ENCODE assay signal across 10 cellular contexts in the genomic region with DNA sequence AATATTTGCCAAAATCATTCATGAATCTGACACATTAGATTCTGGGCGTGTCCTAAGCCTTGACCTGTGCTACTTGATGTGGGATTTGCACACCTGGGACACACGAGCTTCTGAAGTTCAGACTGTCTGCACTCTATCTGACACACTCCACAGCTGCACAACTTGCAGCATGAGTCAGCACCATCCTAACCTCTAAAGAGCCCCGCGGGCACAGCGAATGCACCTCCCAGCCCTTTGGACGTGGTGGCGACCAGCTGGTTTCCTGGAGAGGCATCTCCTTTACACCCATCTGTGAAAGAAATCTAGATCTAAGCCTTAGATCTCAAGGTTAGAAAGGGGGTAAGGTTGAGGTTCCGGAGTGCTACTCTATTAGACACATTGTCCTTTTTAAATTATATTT.
A peak's percentile ranks its signal among the peaks of the same experiment; 100 is the strongest.
DNase-seq lines count a peak whose midpoint lies in the region; ATAC-seq and TF ChIP-seq lines count a peak whose summit lies in the region.
"Had no signal": no experiment of that assay in that cellular context is flagged by ENCODE, and none has a peak within 500 bp of the region (broad histone marks: within the 10 kb centered on the region; RNA-seq: fewer than 3 reads in every experiment).

No MANE protein-coding gene starts in this region.

- no peaks in the 10 kb centered on the region for H3K9me3 Mint-ChIP-seq in endothelial cell (ENCODE audit: unreplicated experiment)
- H3K9me3 Mint-ChIP-seq: activated T-helper 2 cell treated with anti-CD3 and anti-CD28 coated beads, Interferon-gamma antibody, Interleukin-2, Interleukin-4, amounts not matched to agents 10 μg/mL and 5 μg/mL and 100 μg/mL, durations not matched to agents 14 hours and 24 hours and 36 hours; endodermal cell had no signal

- no peak overlapping the region for H3K27ac Mint-ChIP-seq in endothelial cell (ENCODE audit: unreplicated experiment)
- H3K27ac Mint-ChIP-seq: activated T-helper 2 cell treated with anti-CD3 and anti-CD28 coated beads, Interferon-gamma antibody, Interleukin-2, Interleukin-4, amounts not matched to agents 10 μg/mL and 5 μg/mL and 100 μg/mL, durations not matched to agents 14 hours and 24 hours and 36 hours; endodermal cell had no signal

- no peaks in the 10 kb centered on the region for H3K27me3 ChIP-seq in thoracic aorta (replicated peaks; ENCODE audit: insufficient read depth)

- ATAC-seq in HG03354 (IDR thresholded peaks at IDR 0.05; ENCODE audit: poor library complexity, severe bottlenecking, unreplicated experiment): peak; percentile 59
- ATAC-seq in thoracic aorta (ENCODE audit: insufficient number of reproducible peaks, low FRiP score, low read depth): no peak

- peaks cover 3% of the 10 kb centered on the region for H3K27me3 Mint-ChIP-seq in endothelial cell (ENCODE audit: unreplicated experiment)

- TF ChIP-seq CTCF in astrocyte of the spinal cord (IDR thresholded peaks at IDR 0.05; ENCODE audit: low read depth, low read length): no peak
- no peak for TF ChIP-seq CTCF in thoracic aorta (IDR thresholded peaks at IDR 0.05)
- no peak for TF ChIP-seq CTCF in endothelial cell (IDR thresholded peaks at IDR 0.05; ENCODE audit: unreplicated experiment)

- no peaks in the 10 kb centered on the region for H3K36me3 ChIP-seq in thoracic aorta

- peak; percentile 2 for DNase-seq in NCI-H345 (lab: John Stamatoyannopoulos, UW)
- no peak for DNase-seq in NCI-H345 treated with DMSO at 0.1 percent for 48 hours (lab: John Stamatoyannopoulos, UW; ENCODE audit: unreplicated experiment)
- peak; percentile 43 for DNase-seq in astrocyte of the spinal cord (ENCODE audit: low read depth, low spot score)
- DNase-seq in thoracic aorta (ENCODE audit: low spot score): no peak
- no peak for DNase-seq in endothelial cell (ENCODE audit: low spot score)
- no peak for DNase-seq in GF-D8 (lab: John Stamatoyannopoulos, UW)
- DNase-seq in MV-4-11 (lab: John Stamatoyannopoulos, UW): no peak
- DNase-seq: endodermal cell had no signal

- no peaks in the 10 kb centered on the region for H3K36me3 Mint-ChIP-seq in endothelial cell (ENCODE audit: low read depth, unreplicated experiment)

- H3K4me3 Mint-ChIP-seq in endothelial cell (ENCODE audit: unreplicated experiment): no peak overlapping the region
- H3K4me3 Mint-ChIP-seq: endodermal cell had no signal

- H3K27ac ChIP-seq in thoracic aorta: peak overlapping the region; percentile 10 to 50

- H3K9me3 ChIP-seq in thoracic aorta: no peaks in the 10 kb centered on the region

- H3K4me1 Mint-ChIP-seq in endothelial cell (ENCODE audit: unreplicated experiment): no peaks in the 10 kb centered on the region

- peaks cover 12 to 49% of the 10 kb centered on the region in 2 donors for H3K4me1 ChIP-seq in thoracic aorta (ENCODE audit: control insufficient read depth in 1 of 2, low read depth in 2 of 2)

- in situ Hi-C loops in astrocyte of the spinal cord (cut with HindIII; ENCODE audit: low sequenced_read_pairs): no loop called here

- H3K4me3 ChIP-seq in astrocyte of the spinal cord (ENCODE audit: low read depth, low read length) (no peak overlapping the region), thoracic aorta (no peak overlapping the region)

Comparison
In these comparisons a context has a peak if more than half of its experiments do, and no peak if none do; other contexts are left out.
1. DNase-seq: peak in NCI-H345 (single experiment) and astrocyte of the spinal cord (single experiment); none in NCI-H345 treated with DMSO at 0.1 percent for 48 hours (single experiment), thoracic aorta (single experiment), endothelial cell (single experiment), GF-D8 (single experiment) and MV-4-11 (single experiment).